Comparison of ENCODE assay signal across 9 cellular contexts in the genomic region with DNA sequence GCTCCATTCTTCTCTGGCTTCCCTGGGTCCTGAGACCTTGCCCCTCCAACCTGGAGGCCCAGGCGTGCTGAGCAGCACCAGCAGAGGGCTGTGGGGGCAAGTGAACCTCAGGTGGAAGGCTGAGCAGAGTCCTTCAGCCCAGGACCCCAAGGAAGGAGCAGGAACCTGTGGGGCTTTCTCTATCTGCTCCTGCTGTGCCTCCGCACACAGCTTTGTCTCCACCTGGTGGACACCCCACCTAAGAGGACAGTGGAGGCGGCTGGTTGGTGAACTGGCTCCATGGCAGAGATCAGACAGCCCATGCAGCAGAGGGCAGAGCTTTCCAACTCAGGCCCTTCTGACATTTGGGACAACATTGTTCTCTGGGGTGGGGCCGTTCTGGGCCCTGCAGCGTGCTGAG. TPM values are rescaled to one million over a fixed set of nuclear protein-coding genes. Genes with fewer than 3 reads are reported as not detected.
DNase-seq lines count a peak whose midpoint lies in the region; ATAC-seq and TF ChIP-seq lines count a peak whose summit lies in the region.
"Had no signal": no experiment of that assay in that cellular context is flagged by ENCODE, and none has a peak within 500 bp of the region (broad histone marks: within the 10 kb centered on the region; RNA-seq: fewer than 3 reads in every experiment).

No MANE protein-coding gene starts in this region.

- peaks cover 6% of the 10 kb centered on the region for H3K4me1 Mint-ChIP-seq in glutamatergic neuron (ENCODE audit: low read depth, unreplicated experiment)

- in situ Hi-C loops in KBM-7 (cut with MboI; ENCODE audit: low pct_unique_long_range_greater_than_20kb, low sequenced_read_pairs), result no loop called here

- peaks cover 8% of the 10 kb centered on the region for H3K9me3 Mint-ChIP-seq in glutamatergic neuron (ENCODE audit: unreplicated experiment)

- TF ChIP-seq POLR2A in GM18505 (IDR thresholded peaks at IDR 0.05; ENCODE audit: borderline replicate concordance, extremely low read depth, insufficient read depth, insufficient read length), result no peak

- H3K36me3 Mint-ChIP-seq in glutamatergic neuron (ENCODE audit: unreplicated experiment), result peaks cover 13% of the 10 kb centered on the region

- H3K27me3 Mint-ChIP-seq in glutamatergic neuron (ENCODE audit: unreplicated experiment), result peaks cover 9% of the 10 kb centered on the region

- peak; percentile 42 for TF ChIP-seq CTCF in glutamatergic neuron (IDR thresholded peaks at IDR 0.05; ENCODE audit: partially characterized antibody, unreplicated experiment)

- no peak overlapping the region for H3K4me3 Mint-ChIP-seq in glutamatergic neuron (ENCODE audit: unreplicated experiment)

- DNase-seq in D341Med (ENCODE audit: low spot score) (peak; percentile 75), KBM-7 (peak; percentile 82), glutamatergic neuron (peak; percentile 66), SW 1271 (lab: John Stamatoyannopoulos, UW) (no peak)
- DNase-seq in activated CD4-positive, alpha-beta T cell treated with anti-CD3 and anti-CD28 coated beads, Interleukin-2, amount 50 U/mL, for 1 hour, result peak; percentile 26
- peak; percentile 28 to 35 for DNase-seq in stimulated activated CD8-positive, alpha-beta memory T cell treated with anti-CD3 and anti-CD28 coated beads, Interleukin-2, amount 100 ng/mL, for 48 hours (ENCODE audit: low read depth in 2 of 2)

- ATAC-seq in HG03139 (IDR thresholded peaks at IDR 0.05; ENCODE audit: unreplicated experiment), result no peak
- ATAC-seq in GM18505 (IDR thresholded peaks at IDR 0.05; ENCODE audit: unreplicated experiment), result no peak

- H3K27ac Mint-ChIP-seq in glutamatergic neuron (ENCODE audit: unreplicated experiment), result no peak overlapping the region

RNA-seq across cellular contexts. Expression of a gene that starts 19.7 kb away (rescaled TPM):
- 8.9 TPM for total RNA-seq in glutamatergic neuron (ENCODE audit: unreplicated experiment)
- total RNA-seq: LHCN-M2 had no signal

RNA-seq across cellular contexts. Expression of a gene that starts 31.4 kb away (rescaled TPM):
- 182 TPM for total RNA-seq in glutamatergic neuron (ENCODE audit: unreplicated experiment)

Comparison
In these comparisons a context has a peak if more than half of its experiments do, and no peak if none do; other contexts are left out.
1. DNase-seq: peak in D341Med (single experiment), KBM-7 (single experiment), activated CD4-positive, alpha-beta T cell treated with anti-CD3 and anti-CD28 coated beads, Interleukin-2, amount 50 U/mL, for 1 hour (single experiment), glutamatergic neuron (single experiment) and stimulated activated CD8-positive, alpha-beta memory T cell treated with anti-CD3 and anti-CD28 coated beads, Interleukin-2, amount 100 ng/mL, for 48 hours (2 of 2); none in SW 1271 (0 of 2).